Comparison of ENCODE assay signal across 34 cellular contexts in the genomic region with DNA sequence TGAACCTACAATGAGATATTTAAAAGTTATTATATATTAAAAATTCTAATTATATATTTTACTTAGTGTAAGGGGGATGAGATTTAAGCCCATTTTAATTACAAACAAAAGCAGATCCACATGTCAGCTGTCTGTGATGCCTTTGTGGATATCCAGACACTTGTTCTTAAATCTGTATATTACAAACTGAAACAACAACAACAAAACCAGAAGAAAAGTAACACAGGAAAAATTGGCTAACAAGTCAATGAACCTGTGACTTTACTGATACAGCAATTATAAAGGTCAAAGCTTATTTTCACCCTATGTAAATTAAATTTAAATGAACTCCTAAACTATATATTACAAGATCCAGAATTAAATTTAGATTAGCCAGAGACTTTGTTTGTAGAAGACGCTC.
"Had no signal": no experiment of that assay in that cellular context is flagged by ENCODE, and none has a peak within 500 bp of the region (broad histone marks: within the 10 kb centered on the region; RNA-seq: fewer than 3 reads in every experiment).

No MANE protein-coding gene starts in this region.

- H3K27ac ChIP-seq: KMS-11 had no signal

- H3K27me3 ChIP-seq: MG63 had no signal

- DNase-seq: Karpas-422, Kasumi-1, KG1, MG63, MM.1S, MV-4-11, NCI-H1092, NCI-H1092 treated with DMSO at 0.1 percent for 48 hours, NCI-H1105, NCI-H1105 treated with DMSO at 0.1 percent for 48 hours, NCI-H1417, NCI-H1417 treated with DMSO at 0.1 percent for 48 hours, NCI-H1436, NCI-H1436 treated with DMSO at 0.1 percent for 48 hours, NCI-H146, NCI-H1694, NCI-H1694 treated with DMSO at 0.1 percent for 48 hours, NCI-H187, NCI-H187 treated with DMSO at 0.1 percent for 48 hours, NCI-H1930, NCI-H2029, NCI-H2029 treated with DMSO at 0.1 percent for 48 hours, NCI-H2081, NCI-H2081 treated with DMSO at 0.1 percent for 48 hours, NCI-H2107, NCI-H2171, NCI-H2171 treated with DMSO at 0.1 percent for 48 hours, NCI-H2227 treated with DMSO at 0.1 percent for 48 hours, NCI-H226, NCI-H345, NCI-H446, NCI-H446 treated with DMSO at 0.1 percent for 48 hours, NCI-H510A had no signal

- H3K36me3 ChIP-seq: MG63 had no signal

- H3K9ac ChIP-seq: KMS-11 had no signal

- H3K4me3 ChIP-seq: MG63 had no signal

- H3K4me2 ChIP-seq: KMS-11 had no signal
